ENCODE assay signal across 12 cellular contexts in the genomic region with DNA sequence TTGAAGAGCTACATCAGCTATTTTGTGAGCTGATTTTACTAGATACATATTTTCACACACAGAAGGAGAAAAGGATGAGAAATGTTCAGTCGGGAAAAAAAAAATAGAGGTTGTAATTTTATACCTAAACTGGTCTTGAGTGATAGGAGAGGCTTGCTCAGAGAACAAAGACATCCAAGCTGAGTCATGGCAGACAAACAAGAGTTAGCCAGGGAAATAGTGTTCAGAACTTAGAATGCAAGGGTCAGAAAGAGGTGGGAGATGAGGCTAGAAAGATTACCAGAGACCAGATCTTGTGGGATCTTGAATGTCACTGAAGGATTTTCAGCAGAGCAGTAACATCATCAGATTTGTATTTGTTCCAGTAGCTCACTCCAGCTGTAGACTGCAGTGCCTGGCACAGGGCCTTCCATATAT.
DNase-seq lines count a peak whose midpoint lies in the region; FAIRE-seq lines count a peak whose summit lies in the region.
"Had no signal": no experiment of that assay in that cellular context is flagged by ENCODE, and none has a peak within 500 bp of the region (broad histone marks: within the 10 kb centered on the region; RNA-seq: fewer than 3 reads in every experiment).

No MANE protein-coding gene starts in this region.

- no peaks in the 10 kb centered on the region for H3K27me3 ChIP-seq in esophagus (ENCODE audit: control insufficient read depth in 1 of 2, insufficient read depth in 2 of 2, low read length in 2 of 2)

- H3K36me3 Mint-ChIP-seq in activated naive CD4-positive, alpha-beta T cell treated with anti-CD3 and anti-CD28 coated beads for 36 hours (ENCODE audit: low read depth) = peaks cover 14% of the 10 kb centered on the region

- peaks cover 0 to 3% of the 10 kb centered on the region in 2 donors for H3K4me1 ChIP-seq in esophagus (ENCODE audit: control insufficient read depth in 2 of 2, insufficient read depth in 2 of 2, low read length in 1 of 2)

- no peaks in the 10 kb centered on the region for H3K9me3 Mint-ChIP-seq in activated naive CD4-positive, alpha-beta T cell treated with anti-CD3 and anti-CD28 coated beads for 36 hours

- DNase-seq in EH (ENCODE audit: low read depth) = peak; percentile 67
- DNase-seq in RCC 7860 (ENCODE audit: low spot score) = peak; percentile 25
- DNase-seq in pons (ENCODE audit: low spot score) = peak; percentile 69
- DNase-seq in activated naive CD4-positive, alpha-beta T cell treated with anti-CD3 and anti-CD28 coated beads for 36 hours = no peak
- no peak for DNase-seq in OCI-M2 (lab: John Stamatoyannopoulos, UW; ENCODE audit: unreplicated experiment)
- DNase-seq in NCI-H1694 (lab: John Stamatoyannopoulos, UW) = no peak
- no peak for DNase-seq in DMS153 treated with DMSO at 0.1 percent for 48 hours (lab: John Stamatoyannopoulos, UW; ENCODE audit: unreplicated experiment)
- DNase-seq: activated CD4-positive, CD25-positive, alpha-beta regulatory T cell had no signal

- CTCF ChIA-PET in activated naive CD4-positive, alpha-beta T cell treated with anti-CD3 and anti-CD28 coated beads for 36 hours (lab: Charles Lee) = interaction anchor here (8.0 kb wide), 1 partner anchor 135 kb away, joined by 130 read pairs; a partner anchor contains a TSS

- H3K4me3 Mint-ChIP-seq in activated naive CD4-positive, alpha-beta T cell treated with anti-CD3 and anti-CD28 coated beads for 36 hours = no peak overlapping the region

- no peaks in the 10 kb centered on the region for H3K27me3 Mint-ChIP-seq in activated naive CD4-positive, alpha-beta T cell treated with anti-CD3 and anti-CD28 coated beads for 36 hours (ENCODE audit: low read depth)

- no peaks in the 10 kb centered on the region for H3K9me3 ChIP-seq in esophagus (ENCODE audit: control insufficient read depth in 2 of 2, insufficient read depth in 1 of 2, low read depth in 1 of 2, low read length in 1 of 2)

- FAIRE-seq in RCC 7860 (lab: Jason Lieb, UNC) = no peak
- FAIRE-seq: endometrium had no signal

- no peaks in the 10 kb centered on the region for H3K36me3 ChIP-seq in esophagus (ENCODE audit: control insufficient read depth in 2 of 2, insufficient read depth in 2 of 2, low read length in 1 of 2)

- H3K4me3 ChIP-seq in esophagus (ENCODE audit: low read depth in 1 of 2, low read length in 2 of 2) = no peak overlapping the region
- H3K4me3 ChIP-seq: lung, skin epidermis had no signal

- intact Hi-C loops in activated naive CD4-positive, alpha-beta T cell treated with anti-CD3 and anti-CD28 coated beads for 36 hours (cut with micrococcal nuclease) = no loop called here

- peak overlapping the region; percentile 23 to 68 for H3K27ac ChIP-seq in esophagus (ENCODE audit: low read depth in 2 of 2, low read length in 1 of 2)

- no peak overlapping the region for H3K27ac Mint-ChIP-seq in activated naive CD4-positive, alpha-beta T cell treated with anti-CD3 and anti-CD28 coated beads for 36 hours

- peaks cover 33% of the 10 kb centered on the region for H3K4me1 Mint-ChIP-seq in activated naive CD4-positive, alpha-beta T cell treated with anti-CD3 and anti-CD28 coated beads for 36 hours (ENCODE audit: low read depth)

- 36% methylated on average over 1 of the region's 1 CpG for WGBS in esophagus, 2 donors

Comparison
In these comparisons a context has a peak if more than half of its experiments do, and no peak if none do; other contexts are left out.
1. DNase-seq: peak in EH (single experiment), RCC 7860 (single experiment) and pons (single experiment); none in activated naive CD4-positive, alpha-beta T cell treated with anti-CD3 and anti-CD28 coated beads for 36 hours (single experiment), OCI-M2 (single experiment), NCI-H1694 (single experiment) and DMS153 treated with DMSO at 0.1 percent for 48 hours (single experiment).